ENCODE assay signal across 1 cellular context in the genomic region with DNA sequence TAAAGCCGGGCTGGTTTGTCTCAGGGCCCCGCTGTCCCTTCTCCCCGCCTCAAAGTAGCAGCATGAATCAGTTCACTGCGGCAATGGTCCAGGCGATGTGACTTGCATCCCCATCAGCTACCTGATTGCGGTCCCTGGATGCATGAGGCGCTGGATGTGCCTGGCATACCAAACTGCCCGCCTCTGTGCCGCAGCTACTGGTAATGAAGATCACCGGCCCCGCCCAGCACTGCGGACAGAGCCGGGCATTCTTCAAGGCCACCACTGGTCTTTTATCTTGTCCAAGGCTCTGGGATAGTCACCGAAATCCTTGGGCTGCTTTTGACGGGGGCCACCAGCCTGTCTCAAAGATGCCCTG.
TF ChIP-seq lines count a peak whose summit lies in the region.

No MANE protein-coding gene starts in this region.

TF ChIP-seq in IMR-90, 13 proteins besides CTCF, POLR2A, EP300 and RAD21 (continued from another document):
- TF ChIP-seq BHLHE40 (IDR thresholded peaks at IDR 0.05; ENCODE audit: low read depth, low read length): no peak
- no peak for TF ChIP-seq RCOR1 (IDR thresholded peaks at IDR 0.05; ENCODE audit: insufficient replicate concordance, low read length)
- TF ChIP-seq CEBPB (IDR thresholded peaks at IDR 0.05; ENCODE audit: low read depth, low read length): no peak
- TF ChIP-seq FOS (IDR thresholded peaks at IDR 0.05; ENCODE audit: low read depth, low read length): no peak
